ENCODE assay signal across 1 cellular context in the genomic region with DNA sequence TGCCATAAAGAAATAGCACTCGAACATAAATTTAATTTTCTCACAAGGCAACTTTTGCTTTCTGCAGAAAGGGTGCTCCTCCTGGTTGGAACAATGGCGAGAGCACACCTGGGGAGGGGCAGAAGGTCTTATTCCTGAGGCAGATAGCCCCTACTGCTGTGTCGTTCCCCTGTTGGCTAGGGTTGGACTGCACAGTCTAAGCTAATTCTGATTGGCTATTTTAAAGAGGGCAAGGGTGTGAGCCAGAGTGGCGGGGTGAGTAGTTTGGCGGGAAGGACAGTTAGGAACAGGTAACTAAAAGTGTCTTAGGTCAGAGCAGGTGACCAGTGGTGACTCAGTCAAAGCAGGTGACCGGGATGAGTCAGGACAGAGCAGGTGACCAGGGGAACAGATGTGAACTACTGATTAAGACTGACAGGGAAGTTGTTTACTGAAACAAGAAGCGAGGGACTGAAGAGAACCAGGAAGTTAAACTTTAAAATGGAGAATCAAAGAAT.
TF ChIP-seq lines count a peak whose summit lies in the region.

No MANE protein-coding gene starts in this region.

TF ChIP-seq in K562, 482 proteins besides CTCF, POLR2A, EP300 and RAD21 (continued from another document and continues in another):
- TF ChIP-seq TCF7 (IDR thresholded peaks at IDR 0.05; ENCODE audit: borderline replicate concordance), result no peak
- no peak for TF ChIP-seq RHOXF2B (CRISPR knock-in tag; conservative IDR thresholded peaks at IDR 0.05)
- TF ChIP-seq, protein P1, sequence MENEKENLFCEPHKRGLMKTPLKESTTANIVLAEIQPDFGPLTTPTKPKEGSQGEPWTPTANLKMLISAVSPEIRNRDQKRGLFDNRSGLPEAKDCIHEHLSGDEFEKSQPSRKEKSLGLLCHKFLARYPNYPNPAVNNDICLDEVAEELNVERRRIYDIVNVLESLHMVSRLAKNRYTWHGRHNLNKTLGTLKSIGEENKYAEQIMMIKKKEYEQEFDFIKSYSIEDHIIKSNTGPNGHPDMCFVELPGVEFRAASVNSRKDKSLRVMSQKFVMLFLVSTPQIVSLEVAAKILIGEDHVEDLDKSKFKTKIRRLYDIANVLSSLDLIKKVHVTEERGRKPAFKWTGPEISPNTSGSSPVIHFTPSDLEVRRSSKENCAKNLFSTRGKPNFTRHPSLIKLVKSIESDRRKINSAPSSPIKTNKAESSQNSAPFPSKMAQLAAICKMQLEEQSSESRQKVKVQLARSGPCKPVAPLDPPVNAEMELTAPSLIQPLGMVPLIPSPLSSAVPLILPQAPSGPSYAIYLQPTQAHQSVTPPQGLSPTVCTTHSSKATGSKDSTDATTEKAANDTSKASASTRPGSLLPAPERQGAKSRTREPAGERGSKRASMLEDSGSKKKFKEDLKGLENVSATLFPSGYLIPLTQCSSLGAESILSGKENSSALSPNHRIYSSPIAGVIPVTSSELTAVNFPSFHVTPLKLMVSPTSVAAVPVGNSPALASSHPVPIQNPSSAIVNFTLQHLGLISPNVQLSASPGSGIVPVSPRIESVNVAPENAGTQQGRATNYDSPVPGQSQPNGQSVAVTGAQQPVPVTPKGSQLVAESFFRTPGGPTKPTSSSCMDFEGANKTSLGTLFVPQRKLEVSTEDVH (IDR thresholded peaks at IDR 0.05; ENCODE audit: low read depth, partially characterized antibody), result peak; percentile 26
- no peak for TF ChIP-seq MYNN (IDR thresholded peaks at IDR 0.05)
- no peak for TF ChIP-seq MYNN (CRISPR knock-in tag; IDR thresholded peaks at IDR 0.05)
- TF ChIP-seq MEF2D (tag; conservative IDR thresholded peaks at IDR 0.05; ENCODE audit: low read depth), result no peak
- TF ChIP-seq, protein P2, sequence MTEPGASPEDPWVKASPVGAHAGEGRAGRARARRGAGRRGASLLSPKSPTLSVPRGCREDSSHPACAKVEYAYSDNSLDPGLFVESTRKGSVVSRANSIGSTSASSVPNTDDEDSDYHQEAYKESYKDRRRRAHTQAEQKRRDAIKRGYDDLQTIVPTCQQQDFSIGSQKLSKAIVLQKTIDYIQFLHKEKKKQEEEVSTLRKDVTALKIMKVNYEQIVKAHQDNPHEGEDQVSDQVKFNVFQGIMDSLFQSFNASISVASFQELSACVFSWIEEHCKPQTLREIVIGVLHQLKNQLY (CRISPR knock-in tag; conservative IDR thresholded peaks at IDR 0.05), result no peak
- TF ChIP-seq CREM (IDR thresholded peaks at IDR 0.05; ENCODE audit: low read depth), result 0 out of 2 replicates have a peak, but pooled peaks have one; percentile 20
- TF ChIP-seq, protein P3, sequence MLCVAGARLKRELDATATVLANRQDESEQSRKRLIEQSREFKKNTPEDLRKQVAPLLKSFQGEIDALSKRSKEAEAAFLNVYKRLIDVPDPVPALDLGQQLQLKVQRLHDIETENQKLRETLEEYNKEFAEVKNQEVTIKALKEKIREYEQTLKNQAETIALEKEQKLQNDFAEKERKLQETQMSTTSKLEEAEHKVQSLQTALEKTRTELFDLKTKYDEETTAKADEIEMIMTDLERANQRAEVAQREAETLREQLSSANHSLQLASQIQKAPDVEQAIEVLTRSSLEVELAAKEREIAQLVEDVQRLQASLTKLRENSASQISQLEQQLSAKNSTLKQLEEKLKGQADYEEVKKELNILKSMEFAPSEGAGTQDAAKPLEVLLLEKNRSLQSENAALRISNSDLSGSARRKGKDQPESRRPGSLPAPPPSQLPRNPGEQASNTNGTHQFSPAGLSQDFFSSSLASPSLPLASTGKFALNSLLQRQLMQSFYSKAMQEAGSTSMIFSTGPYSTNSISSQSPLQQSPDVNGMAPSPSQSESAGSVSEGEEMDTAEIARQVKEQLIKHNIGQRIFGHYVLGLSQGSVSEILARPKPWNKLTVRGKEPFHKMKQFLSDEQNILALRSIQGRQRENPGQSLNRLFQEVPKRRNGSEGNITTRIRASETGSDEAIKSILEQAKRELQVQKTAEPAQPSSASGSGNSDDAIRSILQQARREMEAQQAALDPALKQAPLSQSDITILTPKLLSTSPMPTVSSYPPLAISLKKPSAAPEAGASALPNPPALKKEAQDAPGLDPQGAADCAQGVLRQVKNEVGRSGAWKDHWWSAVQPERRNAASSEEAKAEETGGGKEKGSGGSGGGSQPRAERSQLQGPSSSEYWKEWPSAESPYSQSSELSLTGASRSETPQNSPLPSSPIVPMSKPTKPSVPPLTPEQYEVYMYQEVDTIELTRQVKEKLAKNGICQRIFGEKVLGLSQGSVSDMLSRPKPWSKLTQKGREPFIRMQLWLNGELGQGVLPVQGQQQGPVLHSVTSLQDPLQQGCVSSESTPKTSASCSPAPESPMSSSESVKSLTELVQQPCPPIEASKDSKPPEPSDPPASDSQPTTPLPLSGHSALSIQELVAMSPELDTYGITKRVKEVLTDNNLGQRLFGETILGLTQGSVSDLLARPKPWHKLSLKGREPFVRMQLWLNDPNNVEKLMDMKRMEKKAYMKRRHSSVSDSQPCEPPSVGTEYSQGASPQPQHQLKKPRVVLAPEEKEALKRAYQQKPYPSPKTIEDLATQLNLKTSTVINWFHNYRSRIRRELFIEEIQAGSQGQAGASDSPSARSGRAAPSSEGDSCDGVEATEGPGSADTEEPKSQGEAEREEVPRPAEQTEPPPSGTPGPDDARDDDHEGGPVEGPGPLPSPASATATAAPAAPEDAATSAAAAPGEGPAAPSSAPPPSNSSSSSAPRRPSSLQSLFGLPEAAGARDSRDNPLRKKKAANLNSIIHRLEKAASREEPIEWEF (CRISPR knock-in tag; IDR thresholded peaks at IDR 0.05), result no peak
- no peak for TF ChIP-seq ZNF12 (CRISPR knock-in tag; IDR thresholded peaks at IDR 0.05)
- TF ChIP-seq KLF1 (tag; IDR thresholded peaks at IDR 0.05), result no peak
- TF ChIP-seq ZNF57 (CRISPR knock-in tag; IDR thresholded peaks at IDR 0.05), result no peak
- TF ChIP-seq, protein P4, sequence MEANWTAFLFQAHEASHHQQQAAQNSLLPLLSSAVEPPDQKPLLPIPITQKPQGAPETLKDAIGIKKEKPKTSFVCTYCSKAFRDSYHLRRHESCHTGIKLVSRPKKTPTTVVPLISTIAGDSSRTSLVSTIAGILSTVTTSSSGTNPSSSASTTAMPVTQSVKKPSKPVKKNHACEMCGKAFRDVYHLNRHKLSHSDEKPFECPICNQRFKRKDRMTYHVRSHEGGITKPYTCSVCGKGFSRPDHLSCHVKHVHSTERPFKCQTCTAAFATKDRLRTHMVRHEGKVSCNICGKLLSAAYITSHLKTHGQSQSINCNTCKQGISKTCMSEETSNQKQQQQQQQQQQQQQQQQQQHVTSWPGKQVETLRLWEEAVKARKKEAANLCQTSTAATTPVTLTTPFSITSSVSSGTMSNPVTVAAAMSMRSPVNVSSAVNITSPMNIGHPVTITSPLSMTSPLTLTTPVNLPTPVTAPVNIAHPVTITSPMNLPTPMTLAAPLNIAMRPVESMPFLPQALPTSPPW (CRISPR knock-in tag; IDR thresholded peaks at IDR 0.05), result peak; percentile 14; the same call in 1 of the 2 replicates
- TF ChIP-seq TOE1 (IDR thresholded peaks at IDR 0.05; ENCODE audit: borderline replicate concordance), result peak; percentile 90
- no peak for TF ChIP-seq TOE1 (CRISPR knock-in tag; IDR thresholded peaks at IDR 0.05; ENCODE audit: borderline replicate concordance, low read depth)
- TF ChIP-seq ZKSCAN8 (CRISPR knock-in tag; IDR thresholded peaks at IDR 0.05), result no peak
- TF ChIP-seq, protein P5, sequence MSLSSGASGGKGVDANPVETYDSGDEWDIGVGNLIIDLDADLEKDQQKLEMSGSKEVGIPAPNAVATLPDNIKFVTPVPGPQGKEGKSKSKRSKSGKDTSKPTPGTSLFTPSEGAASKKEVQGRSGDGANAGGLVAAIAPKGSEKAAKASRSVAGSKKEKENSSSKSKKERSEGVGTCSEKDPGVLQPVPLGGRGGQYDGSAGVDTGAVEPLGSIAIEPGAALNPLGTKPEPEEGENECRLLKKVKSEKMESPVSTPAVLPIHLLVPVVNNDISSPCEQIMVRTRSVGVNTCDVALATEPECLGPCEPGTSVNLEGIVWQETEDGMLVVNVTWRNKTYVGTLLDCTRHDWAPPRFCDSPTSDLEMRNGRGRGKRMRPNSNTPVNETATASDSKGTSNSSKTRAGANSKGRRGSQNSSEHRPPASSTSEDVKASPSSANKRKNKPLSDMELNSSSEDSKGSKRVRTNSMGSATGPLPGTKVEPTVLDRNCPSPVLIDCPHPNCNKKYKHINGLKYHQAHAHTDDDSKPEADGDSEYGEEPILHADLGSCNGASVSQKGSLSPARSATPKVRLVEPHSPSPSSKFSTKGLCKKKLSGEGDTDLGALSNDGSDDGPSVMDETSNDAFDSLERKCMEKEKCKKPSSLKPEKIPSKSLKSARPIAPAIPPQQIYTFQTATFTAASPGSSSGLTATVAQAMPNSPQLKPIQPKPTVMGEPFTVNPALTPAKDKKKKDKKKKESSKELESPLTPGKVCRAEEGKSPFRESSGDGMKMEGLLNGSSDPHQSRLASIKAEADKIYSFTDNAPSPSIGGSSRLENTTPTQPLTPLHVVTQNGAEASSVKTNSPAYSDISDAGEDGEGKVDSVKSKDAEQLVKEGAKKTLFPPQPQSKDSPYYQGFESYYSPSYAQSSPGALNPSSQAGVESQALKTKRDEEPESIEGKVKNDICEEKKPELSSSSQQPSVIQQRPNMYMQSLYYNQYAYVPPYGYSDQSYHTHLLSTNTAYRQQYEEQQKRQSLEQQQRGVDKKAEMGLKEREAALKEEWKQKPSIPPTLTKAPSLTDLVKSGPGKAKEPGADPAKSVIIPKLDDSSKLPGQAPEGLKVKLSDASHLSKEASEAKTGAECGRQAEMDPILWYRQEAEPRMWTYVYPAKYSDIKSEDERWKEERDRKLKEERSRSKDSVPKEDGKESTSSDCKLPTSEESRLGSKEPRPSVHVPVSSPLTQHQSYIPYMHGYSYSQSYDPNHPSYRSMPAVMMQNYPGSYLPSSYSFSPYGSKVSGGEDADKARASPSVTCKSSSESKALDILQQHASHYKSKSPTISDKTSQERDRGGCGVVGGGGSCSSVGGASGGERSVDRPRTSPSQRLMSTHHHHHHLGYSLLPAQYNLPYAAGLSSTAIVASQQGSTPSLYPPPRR (CRISPR knock-in tag; IDR thresholded peaks at IDR 0.05; ENCODE audit: borderline replicate concordance), result no peak
- peak; percentile 35; the same call in 1 of the 2 replicates for TF ChIP-seq SP1 (CRISPR knock-in tag; IDR thresholded peaks at IDR 0.05)
- TF ChIP-seq STAT5B (CRISPR knock-in tag; IDR thresholded peaks at IDR 0.05), result no peak
- no peak for TF ChIP-seq NCOA4 (IDR thresholded peaks at IDR 0.05; ENCODE audit: partially characterized antibody)
- no peak for TF ChIP-seq HOXB6 (CRISPR knock-in tag; IDR thresholded peaks at IDR 0.05; ENCODE audit: borderline replicate concordance)
- TF ChIP-seq KLF6 (CRISPR knock-in tag; IDR thresholded peaks at IDR 0.05; ENCODE audit: borderline replicate concordance), result no peak
- TF ChIP-seq RBFOX2 (IDR thresholded peaks at IDR 0.05; ENCODE audit: low read depth, low read length), result no peak
- TF ChIP-seq ZNF140 (CRISPR knock-in tag; IDR thresholded peaks at IDR 0.05), result no peak
- no peak for TF ChIP-seq KLF16 (IDR thresholded peaks at IDR 0.05)
- TF ChIP-seq NCOA1 (IDR thresholded peaks at IDR 0.05; ENCODE audit: low read depth), result peak; percentile 78
- TF ChIP-seq NCOR1 (IDR thresholded peaks at IDR 0.05), result peak; percentile 62; the same call in 1 of the 2 replicates
- TF ChIP-seq FOXJ2 (tag; IDR thresholded peaks at IDR 0.05), result peak; percentile 71; the same call in 1 of the 2 replicates
- no peak for TF ChIP-seq EHMT2 (IDR thresholded peaks at IDR 0.05)
- no peak for TF ChIP-seq LEF1 (IDR thresholded peaks at IDR 0.05)
- no peak for TF ChIP-seq MED1 (CRISPR knock-in tag; IDR thresholded peaks at IDR 0.05; ENCODE audit: borderline replicate concordance)
- TF ChIP-seq, protein P6, sequence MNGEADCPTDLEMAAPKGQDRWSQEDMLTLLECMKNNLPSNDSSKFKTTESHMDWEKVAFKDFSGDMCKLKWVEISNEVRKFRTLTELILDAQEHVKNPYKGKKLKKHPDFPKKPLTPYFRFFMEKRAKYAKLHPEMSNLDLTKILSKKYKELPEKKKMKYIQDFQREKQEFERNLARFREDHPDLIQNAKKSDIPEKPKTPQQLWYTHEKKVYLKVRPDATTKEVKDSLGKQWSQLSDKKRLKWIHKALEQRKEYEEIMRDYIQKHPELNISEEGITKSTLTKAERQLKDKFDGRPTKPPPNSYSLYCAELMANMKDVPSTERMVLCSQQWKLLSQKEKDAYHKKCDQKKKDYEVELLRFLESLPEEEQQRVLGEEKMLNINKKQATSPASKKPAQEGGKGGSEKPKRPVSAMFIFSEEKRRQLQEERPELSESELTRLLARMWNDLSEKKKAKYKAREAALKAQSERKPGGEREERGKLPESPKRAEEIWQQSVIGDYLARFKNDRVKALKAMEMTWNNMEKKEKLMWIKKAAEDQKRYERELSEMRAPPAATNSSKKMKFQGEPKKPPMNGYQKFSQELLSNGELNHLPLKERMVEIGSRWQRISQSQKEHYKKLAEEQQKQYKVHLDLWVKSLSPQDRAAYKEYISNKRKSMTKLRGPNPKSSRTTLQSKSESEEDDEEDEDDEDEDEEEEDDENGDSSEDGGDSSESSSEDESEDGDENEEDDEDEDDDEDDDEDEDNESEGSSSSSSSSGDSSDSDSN (IDR thresholded peaks at IDR 0.05; ENCODE audit: borderline replicate concordance in 1 of 2, low read depth in 2 of 2, low read length in 2 of 2), result no peak
- no peak for TF ChIP-seq ZNF764 (CRISPR knock-in tag; IDR thresholded peaks at IDR 0.05; ENCODE audit: low read depth)
- TF ChIP-seq ZNF583 (CRISPR knock-in tag; IDR thresholded peaks at IDR 0.05), result no peak
- TF ChIP-seq POLR2B (IDR thresholded peaks at IDR 0.05; ENCODE audit: low read depth, partially characterized antibody), result no peak
- TF ChIP-seq, protein P7, sequence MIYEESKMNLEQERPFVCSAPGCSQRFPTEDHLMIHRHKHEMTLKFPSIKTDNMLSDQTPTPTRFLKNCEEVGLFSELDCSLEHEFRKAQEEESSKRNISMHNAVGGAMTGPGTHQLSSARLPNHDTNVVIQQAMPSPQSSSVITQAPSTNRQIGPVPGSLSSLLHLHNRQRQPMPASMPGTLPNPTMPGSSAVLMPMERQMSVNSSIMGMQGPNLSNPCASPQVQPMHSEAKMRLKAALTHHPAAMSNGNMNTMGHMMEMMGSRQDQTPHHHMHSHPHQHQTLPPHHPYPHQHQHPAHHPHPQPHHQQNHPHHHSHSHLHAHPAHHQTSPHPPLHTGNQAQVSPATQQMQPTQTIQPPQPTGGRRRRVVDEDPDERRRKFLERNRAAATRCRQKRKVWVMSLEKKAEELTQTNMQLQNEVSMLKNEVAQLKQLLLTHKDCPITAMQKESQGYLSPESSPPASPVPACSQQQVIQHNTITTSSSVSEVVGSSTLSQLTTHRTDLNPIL (CRISPR knock-in tag; IDR thresholded peaks at IDR 0.05), result no peak
- TF ChIP-seq SUPT5H (IDR thresholded peaks at IDR 0.05), result no peak
- TF ChIP-seq ZNF324 (CRISPR knock-in tag; IDR thresholded peaks at IDR 0.05), result no peak
- peak; percentile 31 for TF ChIP-seq HDAC3 (IDR thresholded peaks at IDR 0.05; ENCODE audit: borderline replicate concordance, partially characterized antibody)
- no peak for TF ChIP-seq ELF4 (CRISPR knock-in tag; IDR thresholded peaks at IDR 0.05)
- no peak for TF ChIP-seq ILF3 (IDR thresholded peaks at IDR 0.05; ENCODE audit: borderline replicate concordance)
- TF ChIP-seq, protein P8, sequence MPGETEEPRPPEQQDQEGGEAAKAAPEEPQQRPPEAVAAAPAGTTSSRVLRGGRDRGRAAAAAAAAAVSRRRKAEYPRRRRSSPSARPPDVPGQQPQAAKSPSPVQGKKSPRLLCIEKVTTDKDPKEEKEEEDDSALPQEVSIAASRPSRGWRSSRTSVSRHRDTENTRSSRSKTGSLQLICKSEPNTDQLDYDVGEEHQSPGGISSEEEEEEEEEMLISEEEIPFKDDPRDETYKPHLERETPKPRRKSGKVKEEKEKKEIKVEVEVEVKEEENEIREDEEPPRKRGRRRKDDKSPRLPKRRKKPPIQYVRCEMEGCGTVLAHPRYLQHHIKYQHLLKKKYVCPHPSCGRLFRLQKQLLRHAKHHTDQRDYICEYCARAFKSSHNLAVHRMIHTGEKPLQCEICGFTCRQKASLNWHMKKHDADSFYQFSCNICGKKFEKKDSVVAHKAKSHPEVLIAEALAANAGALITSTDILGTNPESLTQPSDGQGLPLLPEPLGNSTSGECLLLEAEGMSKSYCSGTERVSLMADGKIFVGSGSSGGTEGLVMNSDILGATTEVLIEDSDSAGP (CRISPR knock-in tag; IDR thresholded peaks at IDR 0.05), result no peak
